ENCODE assay signal across 7 cellular contexts in genomic region chr2:89106369-89107019, GRCh38.
DNase-seq lines count a peak whose midpoint lies in the region; ATAC-seq and TF ChIP-seq lines count a peak whose summit lies in the region.
"Not testable (repeated sequence)": the region's sequence is repeated elsewhere in the genome, so short reads cannot be mapped to it uniquely, and the experiment has no call there.

No MANE protein-coding gene starts in this region.

- not testable (repeated sequence) for H3K27ac Mint-ChIP-seq in activated B cell treated with CpG ODN at 0.5 μM for 24 hours; stimulated activated effector memory CD8-positive, alpha-beta T cell treated with anti-CD3 and anti-CD28 coated beads, Interleukin-12 subunit alpha, Interleukin-12 subunit beta, amount 100 ng/mL, for 72 hours

- H3K9me3 Mint-ChIP-seq in activated B cell treated with CpG ODN at 0.5 μM for 24 hours; stimulated activated effector memory CD8-positive, alpha-beta T cell treated with anti-CD3 and anti-CD28 coated beads, Interleukin-12 subunit alpha, Interleukin-12 subunit beta, amount 100 ng/mL, for 72 hours: not testable (repeated sequence)

- CTCF ChIA-PET in activated B cell treated with CpG ODN at 0.5 μM for 24 hours (lab: Charles Lee): not testable (repeated sequence)

- H3K4me1 Mint-ChIP-seq in activated B cell treated with CpG ODN at 0.5 μM for 24 hours; stimulated activated effector memory CD8-positive, alpha-beta T cell treated with anti-CD3 and anti-CD28 coated beads, Interleukin-12 subunit alpha, Interleukin-12 subunit beta, amount 100 ng/mL, for 72 hours: not testable (repeated sequence)

- not testable (repeated sequence) for H3K36me3 Mint-ChIP-seq in activated B cell treated with CpG ODN at 0.5 μM for 24 hours (ENCODE audit: low read depth); stimulated activated effector memory CD8-positive, alpha-beta T cell treated with anti-CD3 and anti-CD28 coated beads, Interleukin-12 subunit alpha, Interleukin-12 subunit beta, amount 100 ng/mL, for 72 hours

- intact Hi-C loops in activated B cell treated with CpG ODN at 0.5 μM for 24 hours (cut with micrococcal nuclease): not testable (repeated sequence)

- POLR2A ChIA-PET in activated B cell treated with CpG ODN at 0.5 μM for 24 hours (lab: Charles Lee): not testable (repeated sequence)

- ATAC-seq in GM18858 (IDR thresholded peaks at IDR 0.05; ENCODE audit: unreplicated experiment) (peak; percentile 67), GM21360 (IDR thresholded peaks at IDR 0.05; ENCODE audit: unreplicated experiment) (peak; percentile 74), HG02610 (IDR thresholded peaks at IDR 0.05; ENCODE audit: unreplicated experiment) (peak; percentile 73), HG02885 (IDR thresholded peaks at IDR 0.05; ENCODE audit: poor library complexity, unreplicated experiment) (peak; percentile 77), HG03432 (IDR thresholded peaks at IDR 0.05; ENCODE audit: unreplicated experiment) (peak; percentile 55), activated B cell treated with CpG ODN at 0.5 μM for 24 hours (ENCODE audit: low read depth) (peak; percentile 21)
- ATAC-seq in stimulated activated effector memory CD8-positive, alpha-beta T cell treated with anti-CD3 and anti-CD28 coated beads, Interleukin-12 subunit alpha, Interleukin-12 subunit beta, amount 100 ng/mL, for 72 hours: peak; percentile 39

- not testable (repeated sequence) for H3K4me3 Mint-ChIP-seq in activated B cell treated with CpG ODN at 0.5 μM for 24 hours; stimulated activated effector memory CD8-positive, alpha-beta T cell treated with anti-CD3 and anti-CD28 coated beads, Interleukin-12 subunit alpha, Interleukin-12 subunit beta, amount 100 ng/mL, for 72 hours

- not testable (repeated sequence) for DNase-seq in activated B cell treated with CpG ODN at 0.5 μM for 24 hours; stimulated activated effector memory CD8-positive, alpha-beta T cell treated with anti-CD3 and anti-CD28 coated beads, Interleukin-12 subunit alpha, Interleukin-12 subunit beta, amount 100 ng/mL, for 72 hours (ENCODE audit: low spot score in 2 of 2)

- not testable (repeated sequence) for TF ChIP-seq CTCF in activated B cell treated with CpG ODN at 0.5 μM for 24 hours (IDR thresholded peaks at IDR 0.05)

- H3K27me3 Mint-ChIP-seq in activated B cell treated with CpG ODN at 0.5 μM for 24 hours: not testable (repeated sequence)

Comparison
In these comparisons a context has a peak if more than half of its experiments do, and no peak if none do; other contexts are left out.
1. ATAC-seq: peak in every context shown above with its lines; median percentile 77 in HG02885; 74 in GM21360; 73 in HG02610; 67 in GM18858; 55 in HG03432; 39 in stimulated activated effector memory CD8-positive, alpha-beta T cell treated with anti-CD3 and anti-CD28 coated beads, Interleukin-12 subunit alpha, Interleukin-12 subunit beta, amount 100 ng/mL, for 72 hours; 21 in activated B cell treated with CpG ODN at 0.5 μM for 24 hours.